In the genomic region with DNA sequence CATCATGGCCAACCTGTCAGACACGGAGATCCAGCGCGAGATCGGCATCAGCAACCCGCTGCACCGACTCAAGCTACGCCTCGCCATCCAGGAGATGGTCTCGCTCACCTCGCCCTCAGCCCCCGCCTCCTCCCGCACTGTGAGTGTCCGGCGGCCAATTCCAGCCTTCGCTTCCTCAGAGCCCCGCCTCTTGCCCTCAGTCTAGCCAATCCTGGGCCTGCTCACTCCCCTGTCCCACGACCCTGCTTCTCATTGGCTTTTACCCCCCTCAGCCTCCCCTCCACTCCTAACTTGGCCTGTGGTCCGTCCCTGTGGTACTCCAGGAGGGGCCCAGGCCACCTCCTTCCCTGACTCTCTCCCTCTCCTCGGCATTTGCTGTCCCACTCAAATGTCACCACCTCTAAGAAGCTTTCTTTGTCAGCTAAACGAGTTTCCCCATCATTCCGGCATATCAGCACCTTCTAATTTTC, we compare ENCODE assay signal across 8 cellular contexts. TPM values are rescaled to one million over a fixed set of nuclear protein-coding genes. Genes with fewer than 3 reads are reported as not detected.
DNase-seq lines count a peak whose midpoint lies in the region; ATAC-seq lines count a peak whose summit lies in the region.

No MANE protein-coding gene starts in this region.

- peak overlapping the region; percentile 75 for H3K4me3 Mint-ChIP-seq in stimulated activated effector memory CD8-positive, alpha-beta T cell treated with anti-CD3 and anti-CD28 coated beads, Interleukin-12 subunit alpha, Interleukin-12 subunit beta, amount 100 ng/mL, for 72 hours

- ATAC-seq in GM19397 (IDR thresholded peaks at IDR 0.05; ENCODE audit: unreplicated experiment) (peak; percentile 74), esophagus mucosa (peak; percentile 71)
- ATAC-seq in stimulated activated effector memory CD8-positive, alpha-beta T cell treated with anti-CD3 and anti-CD28 coated beads, Interleukin-12 subunit alpha, Interleukin-12 subunit beta, amount 100 ng/mL, for 72 hours: peak; percentile 90

- H3K36me3 Mint-ChIP-seq in stimulated activated effector memory CD8-positive, alpha-beta T cell treated with anti-CD3 and anti-CD28 coated beads, Interleukin-12 subunit alpha, Interleukin-12 subunit beta, amount 100 ng/mL, for 72 hours: peaks cover 7% of the 10 kb centered on the region

- H3K4me1 Mint-ChIP-seq in stimulated activated effector memory CD8-positive, alpha-beta T cell treated with anti-CD3 and anti-CD28 coated beads, Interleukin-12 subunit alpha, Interleukin-12 subunit beta, amount 100 ng/mL, for 72 hours: peaks cover 22% of the 10 kb centered on the region

- no peaks in the 10 kb centered on the region for H3K9me3 Mint-ChIP-seq in stimulated activated effector memory CD8-positive, alpha-beta T cell treated with anti-CD3 and anti-CD28 coated beads, Interleukin-12 subunit alpha, Interleukin-12 subunit beta, amount 100 ng/mL, for 72 hours

- H3K27ac Mint-ChIP-seq in stimulated activated effector memory CD8-positive, alpha-beta T cell treated with anti-CD3 and anti-CD28 coated beads, Interleukin-12 subunit alpha, Interleukin-12 subunit beta, amount 100 ng/mL, for 72 hours: peak overlapping the region; percentile 23

- peak; percentile 98 for DNase-seq in AG08395 (ENCODE audit: low spot score)
- DNase-seq in NCI-H2227 (lab: John Stamatoyannopoulos, UW; ENCODE audit: unreplicated experiment): peak; percentile 71
- DNase-seq in activated CD8-positive, alpha-beta memory T cell treated with anti-CD3 and anti-CD28 coated beads, Interleukin-2, amount 50 U/mL, for 48 hours: peak; percentile 85
- peak; percentile 89 for DNase-seq in mucosa of gallbladder (ENCODE audit: low spot score)
- peak; percentile 46 to 78 for DNase-seq in stimulated activated effector memory CD8-positive, alpha-beta T cell treated with anti-CD3 and anti-CD28 coated beads, Interleukin-12 subunit alpha, Interleukin-12 subunit beta, amount 100 ng/mL, for 72 hours (ENCODE audit: low spot score in 2 of 2)
- DNase-seq in LoVo (ENCODE audit: low spot score): no peak

RNA-seq across cellular contexts. Expression of a gene that starts 12.3 kb away (rescaled TPM):
- total RNA-seq in esophagus mucosa: 0.24 TPM
- total RNA-seq in mucosa of gallbladder: 2.1 TPM

RNA-seq across cellular contexts. Expression of a gene that starts 14.7 kb away (rescaled TPM):
- total RNA-seq in esophagus mucosa (12.1 TPM), mucosa of gallbladder (145 TPM)

RNA-seq across cellular contexts. Expression of a gene that starts 23.6 kb away (rescaled TPM):
- 9.2 TPM for total RNA-seq in esophagus mucosa
- 9.7 TPM for total RNA-seq in mucosa of gallbladder

RNA-seq across cellular contexts. Expression of a gene that starts 24.0 kb away (rescaled TPM):
- 1.3 TPM for total RNA-seq in esophagus mucosa
- total RNA-seq in mucosa of gallbladder: 2.7 TPM

RNA-seq across cellular contexts. Expression of a gene that starts 28.7 kb away (rescaled TPM):
- total RNA-seq in esophagus mucosa (11.7 TPM), mucosa of gallbladder (6.8 TPM)

Comparison
In these comparisons a context has a peak if more than half of its experiments do, and no peak if none do; other contexts are left out.
1. RNA of a gene that starts 14.7 kb away (total RNA-seq): 145 TPM in mucosa of gallbladder (single experiment); 12.1 TPM in esophagus mucosa (single experiment); every median in the first group is over 10 times any median in the second.
2. Peak in every context shown above with its lines, with median percentiles within 50 percentile points of each other: ATAC-seq.